Comparison of ENCODE assay signal across 8 cellular contexts in the genomic region with DNA sequence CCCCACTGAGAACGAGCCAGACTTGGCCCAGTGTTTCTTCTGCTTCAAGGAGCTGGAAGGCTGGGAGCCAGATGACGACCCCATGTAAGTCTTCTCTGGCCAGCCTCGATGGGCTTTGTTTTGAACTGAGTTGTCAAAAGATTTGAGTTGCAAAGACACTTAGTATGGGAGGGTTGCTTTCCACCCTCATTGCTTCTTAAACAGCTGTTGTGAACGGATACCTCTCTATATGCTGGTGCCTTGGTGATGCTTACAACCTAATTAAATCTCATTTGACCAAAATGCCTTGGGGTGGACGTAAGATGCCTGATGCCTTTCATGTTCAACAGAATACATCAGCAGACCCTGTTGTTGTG. TPM values are rescaled to one million over a fixed set of nuclear protein-coding genes. Genes with fewer than 3 reads are reported as not detected.
A peak's percentile ranks its signal among the peaks of the same experiment; 100 is the strongest.
DNase-seq lines count a peak whose midpoint lies in the region; ATAC-seq, FAIRE-seq and TF ChIP-seq lines count a peak whose summit lies in the region.

No MANE protein-coding gene starts in this region.

- H3K27me3 ChIP-seq in adipocyte (replicated peaks; ENCODE audit: control insufficient read depth, insufficient read depth, low read length) = no peaks in the 10 kb centered on the region
- H3K27me3 ChIP-seq in lower lobe of right lung (ENCODE audit: low read depth) = no peaks in the 10 kb centered on the region
- no peaks in the 10 kb centered on the region for H3K27me3 ChIP-seq in upper lobe of right lung

- CTCF ChIA-PET in A549 (lab: Yijun Ruan, JAX) = interaction anchor here (0.7 to 17.1 kb wide), 6 partner anchors 27 to 207 kb away, joined by 3 to 150 read pairs (median 6); a partner anchor contains a TSS

- TF ChIP-seq CTCF in A549 (IDR thresholded peaks at IDR 0.05) = no peak
- TF ChIP-seq CTCF in HFF-Myc (IDR thresholded peaks at IDR 0.05; ENCODE audit: low read depth, low read length, missing control alignments) = no peak
- no peak for TF ChIP-seq CTCF in lower lobe of right lung (IDR thresholded peaks at IDR 0.05)
- TF ChIP-seq CTCF in upper lobe of right lung (IDR thresholded peaks at IDR 0.05) = no peak

- intact Hi-C loops in lower lobe of right lung (cut with DNase I) = no loop called here
- intact Hi-C loops in upper lobe of right lung (cut with DNase I) = no loop called here

- POLR2A ChIA-PET in A549 (lab: Yijun Ruan, JAX) = no interaction called here

- H3K4me3 ChIP-seq in A549 (peak overlapping the region; percentile 83), HFF-Myc (replicated peaks; ENCODE audit: low read depth, low read length) (peak overlapping the region; percentile 95), adipocyte (ENCODE audit: low read length) (peak overlapping the region; percentile 85), lower lobe of right lung (peak overlapping the region; percentile 55), upper lobe of right lung (no peak overlapping the region)

- H3K4me1 ChIP-seq in A549 (peaks cover 9% of the 10 kb centered on the region), adipocyte (ENCODE audit: control insufficient read depth, insufficient read depth, low read length) (peaks cover 4% of the 10 kb centered on the region), lower lobe of right lung (peaks cover 12% of the 10 kb centered on the region), upper lobe of right lung (peaks cover 5% of the 10 kb centered on the region)

- no peak for DNase-seq in A549 (ENCODE audit: low read depth in 1 of 2, low spot score in 1 of 2)
- DNase-seq in HFF-Myc (ENCODE audit: extremely low read depth, low read depth) = no peak
- DNase-seq in adipocyte (ENCODE audit: low read depth) = no peak
- no peak for DNase-seq in lower lobe of right lung
- no peak for DNase-seq in Kasumi-1 (lab: John Stamatoyannopoulos, UW)
- no peak for DNase-seq in GDM1 (lab: John Stamatoyannopoulos, UW)
- no peak for DNase-seq in NCI-H2029 (lab: John Stamatoyannopoulos, UW)
- DNase-seq in upper lobe of right lung = no peak

- H3K36me3 ChIP-seq in adipocyte (ENCODE audit: control insufficient read depth, insufficient read depth, low read length, severe bottlenecking) (no peaks in the 10 kb centered on the region), lower lobe of right lung (no peaks in the 10 kb centered on the region), upper lobe of right lung (no peaks in the 10 kb centered on the region)

- H3K27ac ChIP-seq in A549 = peak overlapping the region; percentile 86 to 93
- H3K27ac ChIP-seq in lower lobe of right lung = no peak overlapping the region
- H3K27ac ChIP-seq in upper lobe of right lung = no peak overlapping the region

- no peak for ATAC-seq in A549
- no peak for ATAC-seq in lower lobe of right lung
- ATAC-seq in upper lobe of right lung = no peak

- TF ChIP-seq RAD21 in A549 (conservative IDR thresholded peaks at IDR 0.05 in 1 of 2, IDR thresholded peaks at IDR 0.05 in 1 of 2) = no peak

- no peak for TF ChIP-seq EP300 in A549 (IDR thresholded peaks at IDR 0.05)

- TF ChIP-seq POLR2A in A549 (IDR thresholded peaks at IDR 0.05; ENCODE audit: low read length) = no peak

- no peak for FAIRE-seq in A549 (lab: Jason Lieb, UNC)

- H3K9me3 ChIP-seq in A549 (no peaks in the 10 kb centered on the region), adipocyte (ENCODE audit: control insufficient read depth, low read length) (no peaks in the 10 kb centered on the region), lower lobe of right lung (no peaks in the 10 kb centered on the region), upper lobe of right lung (no peaks in the 10 kb centered on the region)

- 4% methylated on average over 5 of the region's 5 CpGs for WGBS in A549 (ENCODE audit: missing lambda C conversion rate)

- H3K4me2 ChIP-seq in A549 = peak overlapping the region; percentile 80

- H3K9ac ChIP-seq in adipocyte (ENCODE audit: low read length) = peak overlapping the region; percentile 72

TF ChIP-seq in A549, 52 proteins besides CTCF, POLR2A, EP300 and RAD21:
- TF ChIP-seq RCOR1 (IDR thresholded peaks at IDR 0.05; ENCODE audit: low read depth, low read length) = no peak
- TF ChIP-seq, protein P1, sequence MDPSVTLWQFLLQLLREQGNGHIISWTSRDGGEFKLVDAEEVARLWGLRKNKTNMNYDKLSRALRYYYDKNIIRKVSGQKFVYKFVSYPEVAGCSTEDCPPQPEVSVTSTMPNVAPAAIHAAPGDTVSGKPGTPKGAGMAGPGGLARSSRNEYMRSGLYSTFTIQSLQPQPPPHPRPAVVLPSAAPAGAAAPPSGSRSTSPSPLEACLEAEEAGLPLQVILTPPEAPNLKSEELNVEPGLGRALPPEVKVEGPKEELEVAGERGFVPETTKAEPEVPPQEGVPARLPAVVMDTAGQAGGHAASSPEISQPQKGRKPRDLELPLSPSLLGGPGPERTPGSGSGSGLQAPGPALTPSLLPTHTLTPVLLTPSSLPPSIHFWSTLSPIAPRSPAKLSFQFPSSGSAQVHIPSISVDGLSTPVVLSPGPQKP (IDR thresholded peaks at IDR 0.05; ENCODE audit: low read depth, low read length) = no peak
- no peak for TF ChIP-seq CBX2 (IDR thresholded peaks at IDR 0.05; ENCODE audit: borderline replicate concordance, low read depth)

RNA-seq across cellular contexts. Expression of a gene that starts 0.6 kb away (rescaled TPM):
- 45.4 and 51.9 TPM in 2 replicates for polyA plus RNA-seq in A549 (2011; rRNA removed)
- polyA plus RNA-seq in A549 (2012; cell fraction: cytosol; rRNA removed) = 90.7 and 118 TPM in 2 replicates
- polyA plus RNA-seq in A549 (2012; cell fraction: nucleus; rRNA removed) = 35.8 and 47.6 TPM in 2 replicates
- 93.5 to 116 TPM (median 109 TPM) in 3 replicates for polyA plus RNA-seq in A549 (2017; fragmentation: RNase III; extraction: RNeasy Plus Mini Kit Qiagen cat#74134 plus additional on column Dnase treatment)
- 40.3 and 63.2 TPM in 2 replicates for polyA minus RNA-seq in A549 (2011; rRNA and poly(A)+ RNA removed)
- total RNA-seq in lower lobe of right lung = 1.8 TPM
- total RNA-seq in upper lobe of right lung = 1.1 TPM

RNA-seq across cellular contexts. Expression of a gene that starts 16.7 kb away (rescaled TPM):
- polyA plus RNA-seq in A549 (2011; rRNA removed) (not detected in 2 replicates), A549 (2017; fragmentation: RNase III; extraction: RNeasy Plus Mini Kit Qiagen cat#74134 plus additional on column Dnase treatment) (not detected in 3 replicates)
- polyA plus RNA-seq in A549 (2012; cell fraction: cytosol; rRNA removed) = not detected in 2 replicates
- 0.02 and 0.18 TPM in 2 replicates for polyA plus RNA-seq in A549 (2012; cell fraction: nucleus; rRNA removed)
- not detected in 2 replicates for polyA minus RNA-seq in A549 (2011; rRNA and poly(A)+ RNA removed)
- total RNA-seq in lower lobe of right lung (not detected), upper lobe of right lung (not detected)

RNA-seq across cellular contexts. Expression of a gene that starts 27.5 kb away (rescaled TPM):
- 33.4 and 59.8 TPM in 2 replicates for polyA plus RNA-seq in A549 (2011; rRNA removed)
- 44.2 and 50.6 TPM in 2 replicates for polyA plus RNA-seq in A549 (2012; cell fraction: cytosol; rRNA removed)
- polyA plus RNA-seq in A549 (2012; cell fraction: nucleus; rRNA removed) = 39.7 and 60.2 TPM in 2 replicates
- 43.4 to 46.0 TPM (median 45.2 TPM) in 3 replicates for polyA plus RNA-seq in A549 (2017; fragmentation: RNase III; extraction: RNeasy Plus Mini Kit Qiagen cat#74134 plus additional on column Dnase treatment)
- 51.0 and 55.9 TPM in 2 replicates for polyA minus RNA-seq in A549 (2011; rRNA and poly(A)+ RNA removed)
- 38.6 TPM for total RNA-seq in lower lobe of right lung
- 32.5 TPM for total RNA-seq in upper lobe of right lung

RNA-seq across cellular contexts. Expression of a gene that starts 27.8 kb away (rescaled TPM):
- polyA plus RNA-seq in A549 (2011; rRNA removed) (86.1 and 90.9 TPM in 2 replicates), A549 (2017; fragmentation: RNase III; extraction: RNeasy Plus Mini Kit Qiagen cat#74134 plus additional on column Dnase treatment) (342 to 380 TPM (median 355 TPM) in 3 replicates)
- polyA plus RNA-seq in A549 (2012; cell fraction: cytosol; rRNA removed) = 504 and 555 TPM in 2 replicates
- 355 and 514 TPM in 2 replicates for polyA plus RNA-seq in A549 (2012; cell fraction: nucleus; rRNA removed)
- 103 and 148 TPM in 2 replicates for polyA minus RNA-seq in A549 (2011; rRNA and poly(A)+ RNA removed)
- total RNA-seq in lower lobe of right lung (6.6 TPM), upper lobe of right lung (3.3 TPM)

RNA-seq across cellular contexts. Expression of a gene that starts 46.3 kb away (rescaled TPM):
- polyA plus RNA-seq in A549 (2011; rRNA removed) = 113 and 133 TPM in 2 replicates
- polyA plus RNA-seq in A549 (2012; cell fraction: cytosol; rRNA removed) = 274 and 334 TPM in 2 replicates
- 224 and 303 TPM in 2 replicates for polyA plus RNA-seq in A549 (2012; cell fraction: nucleus; rRNA removed)
- polyA plus RNA-seq in A549 (2017; fragmentation: RNase III; extraction: RNeasy Plus Mini Kit Qiagen cat#74134 plus additional on column Dnase treatment) = 102 to 108 TPM (median 106 TPM) in 3 replicates
- polyA minus RNA-seq in A549 (2011; rRNA and poly(A)+ RNA removed) = 176 and 189 TPM in 2 replicates
- 217 TPM for total RNA-seq in lower lobe of right lung
- 206 TPM for total RNA-seq in upper lobe of right lung

Comparison
In these comparisons a context has a peak if more than half of its experiments do, and no peak if none do; other contexts are left out.
1. H3K27ac ChIP-seq: peak in A549 (2 of 2); none in lower lobe of right lung (single experiment) and upper lobe of right lung (single experiment).